In genomic region chr13:103431880-103432279, GRCh38 we compare ENCODE assay signal across 20 cellular contexts.
DNase-seq lines count a peak whose midpoint lies in the region; ATAC-seq and TF ChIP-seq lines count a peak whose summit lies in the region.
"Had no signal": no experiment of that assay in that cellular context is flagged by ENCODE, and none has a peak within 500 bp of the region (broad histone marks: within the 10 kb centered on the region; RNA-seq: fewer than 3 reads in every experiment).

No MANE protein-coding gene starts in this region.

- H3K27me3 ChIP-seq in Peyer's patch (no peaks in the 10 kb centered on the region), left ventricle myocardium inferior (ENCODE audit: low read depth) (no peaks in the 10 kb centered on the region), aorta (ENCODE audit: control insufficient read depth in 1 of 2, insufficient read depth in 2 of 2, low read length in 1 of 2) (no peaks in the 10 kb centered on the region)
- H3K27me3 ChIP-seq: brain microvascular endothelial cell, sigmoid colon, tibial artery had no signal

- intact Hi-C loops in left ventricle myocardium inferior (cut with micrococcal nuclease) = no loop called here
- intact Hi-C loops in aorta (cut with DNase I) = no loop called here

- 29 to 48% methylated on average over 2 of the region's 2 CpGs for WGBS in aorta, 2 donors

- no peak for TF ChIP-seq POLR2A in Peyer's patch (IDR thresholded peaks at IDR 0.05)

- H3K36me3 ChIP-seq in Peyer's patch = no peaks in the 10 kb centered on the region
- no peaks in the 10 kb centered on the region for H3K36me3 ChIP-seq in left ventricle myocardium inferior
- H3K36me3 ChIP-seq in aorta (ENCODE audit: control insufficient read depth in 1 of 2, insufficient read depth in 2 of 2, low read length in 1 of 2) = no peaks in the 10 kb centered on the region
- H3K36me3 ChIP-seq: brain microvascular endothelial cell, prostate gland, sigmoid colon, SJSA1, tibial artery had no signal

- H3K4me1 ChIP-seq in Peyer's patch = no peaks in the 10 kb centered on the region
- no peaks in the 10 kb centered on the region for H3K4me1 ChIP-seq in left ventricle myocardium inferior
- no peaks in the 10 kb centered on the region for H3K4me1 ChIP-seq in aorta (ENCODE audit: control insufficient read depth in 1 of 2, insufficient read depth in 2 of 2, low read length in 2 of 2)
- H3K4me1 ChIP-seq: prostate gland, sigmoid colon, SJSA1, tibial artery had no signal

- DNase-seq in DMS 273 treated with DMSO at 0.1 percent for 48 hours (lab: John Stamatoyannopoulos, UW) (peak; percentile 66), NCI-H1105 treated with DMSO at 0.1 percent for 48 hours (lab: John Stamatoyannopoulos, UW) (peak; percentile 84), NCI-H524 (lab: John Stamatoyannopoulos, UW) (peak; percentile 47 to 90), Peyer's patch (no peak), left ventricle myocardium inferior (no peak), aorta (no peak)
- DNase-seq: activated CD4-positive, alpha-beta T cell treated with anti-CD3 and anti-CD28 coated beads for 36 hours; activated CD8-positive, alpha-beta memory T cell treated with anti-CD3 and anti-CD28 coated beads for 24 hours; activated T-cell treated with anti-CD3 and anti-CD28 coated beads, Interleukin-2, amount 50 U/mL, for 24 hours; brain microvascular endothelial cell; NK-92 treated with Interleukin-12 subunit alpha and Interleukin-12 subunit beta, amount 100 ng/mL, for 24 hours; sigmoid colon; stimulated activated naive CD8-positive, alpha-beta T cell treated with anti-CD3 and anti-CD28 coated beads, Interleukin-15, amount 100 ng/mL, for 72 hours; tibial artery had no signal

- ATAC-seq in SK-N-SH treated with all-trans-retinoic acid at 6 μM for 48 hours (no peak), aorta (ENCODE audit: low FRiP score) (no peak), GM19395 (IDR thresholded peaks at IDR 0.05; ENCODE audit: unreplicated experiment) (no peak)
- ATAC-seq: activated CD4-positive, alpha-beta T cell treated with anti-CD3 and anti-CD28 coated beads for 36 hours; Panc1; stimulated activated naive CD8-positive, alpha-beta T cell treated with anti-CD3 and anti-CD28 coated beads, Interleukin-15, amount 100 ng/mL, for 72 hours had no signal

- H3K9me3 ChIP-seq in Peyer's patch = no peaks in the 10 kb centered on the region
- peaks cover 26% of the 10 kb centered on the region for H3K9me3 ChIP-seq in left ventricle myocardium inferior (replicated peaks)
- H3K9me3 ChIP-seq in aorta (ENCODE audit: control insufficient read depth, low read length) = no peaks in the 10 kb centered on the region
- H3K9me3 ChIP-seq: prostate gland, SJSA1 had no signal

- H3K4me3 ChIP-seq in Peyer's patch (no peak overlapping the region), left ventricle myocardium inferior (no peak overlapping the region), aorta (ENCODE audit: low read length in 2 of 2) (no peak overlapping the region)
- H3K4me3 ChIP-seq: prostate gland, sigmoid colon, SJSA1, tibial artery had no signal

- no peak for TF ChIP-seq CTCF in Peyer's patch (IDR thresholded peaks at IDR 0.05)
- no peak for TF ChIP-seq CTCF in left ventricle myocardium inferior (IDR thresholded peaks at IDR 0.05; ENCODE audit: borderline replicate concordance)

- H3K27ac ChIP-seq in Peyer's patch (no peak overlapping the region), left ventricle myocardium inferior (replicated peaks) (no peak overlapping the region), aorta (ENCODE audit: low read depth in 1 of 2, low read length in 2 of 2) (no peak overlapping the region)
- H3K27ac ChIP-seq: brain microvascular endothelial cell, KMS-11, prostate gland, sigmoid colon, SJSA1, tibial artery had no signal

TF ChIP-seq in SK-N-SH treated with all-trans-retinoic acid at 6 μM for 48 hours, 23 proteins besides CTCF, POLR2A, EP300 and RAD21:
- TF ChIP-seq PPARA (CRISPR knock-in tag; IDR thresholded peaks at IDR 0.05; ENCODE audit: borderline replicate concordance) (no peak), ESRRG (CRISPR knock-in tag; IDR thresholded peaks at IDR 0.05) (no peak), POU6F1 (CRISPR knock-in tag; IDR thresholded peaks at IDR 0.05; ENCODE audit: borderline replicate concordance, low read depth) (no peak), ZNF565 (CRISPR knock-in tag; conservative IDR thresholded peaks at IDR 0.05; ENCODE audit: low read depth) (no peak), CSRNP3 (CRISPR knock-in tag; IDR thresholded peaks at IDR 0.05) (no peak), TSHZ2 (CRISPR knock-in tag; IDR thresholded peaks at IDR 0.05) (peak; percentile 84; the same call in 1 of the 2 replicates), CSDC2 (CRISPR knock-in tag; IDR thresholded peaks at IDR 0.05) (no peak), TCF4 (CRISPR knock-in tag; IDR thresholded peaks at IDR 0.05; ENCODE audit: borderline replicate concordance) (peak; percentile 90), ISL1 (CRISPR knock-in tag; IDR thresholded peaks at IDR 0.05) (no peak)

Comparison
In these comparisons a context has a peak if more than half of its experiments do, and no peak if none do; other contexts are left out.
1. DNase-seq: peak in DMS 273 treated with DMSO at 0.1 percent for 48 hours (single experiment), NCI-H1105 treated with DMSO at 0.1 percent for 48 hours (single experiment) and NCI-H524 (2 of 2); none in Peyer's patch (0 of 3), left ventricle myocardium inferior (single experiment) and aorta (0 of 2).